Comparison of ENCODE assay signal across 19 cellular contexts in genomic region chrX:30883141-30883540, GRCh38.
"Had no signal": no experiment of that assay in that cellular context is flagged by ENCODE, and none has a peak within 500 bp of the region (broad histone marks: within the 10 kb centered on the region; RNA-seq: fewer than 3 reads in every experiment).

No MANE protein-coding gene starts in this region.

- H3K4me3 ChIP-seq: colonic mucosa, esophagus squamous epithelium, gastroesophageal sphincter, hepatocyte, prostate gland had no signal

- H3K27ac ChIP-seq: colonic mucosa, esophagus squamous epithelium, gastroesophageal sphincter, hepatocyte, parathyroid adenoma, prostate gland had no signal

- H3K36me3 ChIP-seq: colonic mucosa, esophagus squamous epithelium, gastroesophageal sphincter, prostate gland had no signal

- H3K9me3 ChIP-seq: colonic mucosa, esophagus squamous epithelium, gastroesophageal sphincter, prostate gland had no signal

- DNase-seq: caudate nucleus; colonic mucosa; dermis blood vessel endothelial cell; esophagus squamous epithelium; foreskin fibroblast; kidney; left cardiac atrium; mesendoderm; naive B cell; occipital lobe; retina; stimulated activated CD4-positive, alpha-beta T cell treated with anti-CD3 and anti-CD28 coated beads, Interleukin-4, amount 100 ng/mL, for 1 hour; stimulated activated CD8-positive, alpha-beta memory T cell treated with anti-CD3 and anti-CD28 coated beads, Interleukin-4, amount 100 ng/mL, for 48 hours; trophoblast cell had no signal

- H3K27me3 ChIP-seq: colonic mucosa, esophagus squamous epithelium, gastroesophageal sphincter, hepatocyte had no signal

- H3K4me1 ChIP-seq: colonic mucosa, parathyroid adenoma, prostate gland had no signal

- ATAC-seq: gastroesophageal sphincter; stimulated activated effector memory CD8-positive, alpha-beta T cell treated with anti-CD3 and anti-CD28 coated beads, Interleukin-12 subunit alpha, Interleukin-12 subunit beta, amount 100 ng/mL, for 72 hours had no signal
